In genomic region chr17:30278032-30278431, GRCh38 we compare ENCODE assay signal across 8 cellular contexts. TPM values are rescaled to one million over a fixed set of nuclear protein-coding genes. Genes with fewer than 3 reads are reported as not detected.
A peak's percentile ranks its signal among the peaks of the same experiment; 100 is the strongest.
DNase-seq lines count a peak whose midpoint lies in the region; ATAC-seq and TF ChIP-seq lines count a peak whose summit lies in the region.

No MANE protein-coding gene starts in this region.

- POLR2A ChIA-PET in HEK293T (lab: Yijun Ruan, JAX) = no interaction called here

- no peaks in the 10 kb centered on the region for H3K27me3 ChIP-seq in adipocyte (replicated peaks; ENCODE audit: control insufficient read depth, insufficient read depth, low read length)
- H3K27me3 ChIP-seq in kidney epithelial cell (ENCODE audit: control insufficient read depth, insufficient read depth, low read length) = no peaks in the 10 kb centered on the region

- H3K27ac ChIP-seq in C4-2B = no peak overlapping the region

- no peak for ATAC-seq in HG02798 (IDR thresholded peaks at IDR 0.05; ENCODE audit: poor library complexity, unreplicated experiment)
- no peak for ATAC-seq in esophagus mucosa

- peak; percentile 52 for TF ChIP-seq CTCF in C4-2B (conservative IDR thresholded peaks at IDR 0.05)
- TF ChIP-seq CTCF in kidney epithelial cell (IDR thresholded peaks at IDR 0.05; ENCODE audit: insufficient read depth, low read length, poor library complexity, severe bottlenecking) = peak; percentile 54

- peak; percentile 13 for DNase-seq in HEK293T (ENCODE audit: extremely low spot score)
- DNase-seq in adipocyte (ENCODE audit: low read depth) = peak; percentile 57
- DNase-seq in kidney epithelial cell (ENCODE audit: low read depth) = no peak
- no peak for DNase-seq in activated T-cell treated with anti-CD3 and anti-CD28 coated beads, Interleukin-2, amount 50 U/mL, for 1 hour
- DNase-seq in GM19238 (ENCODE audit: insufficient read length, low spot score) = no peak

- no peak overlapping the region for H3K4me3 ChIP-seq in adipocyte (ENCODE audit: low read length)
- no peak overlapping the region for H3K4me3 ChIP-seq in kidney epithelial cell (ENCODE audit: low read depth, low read length)

- CTCF ChIA-PET in HEK293T (lab: Yijun Ruan, JAX) = interaction anchor here (0.5 to 1.3 kb wide), 6 partner anchors 80 to 541 kb away, joined by 3 to 5 read pairs (median 3); no protein-coding TSS in a partner anchor

- no peak overlapping the region for H3K9ac ChIP-seq in adipocyte (ENCODE audit: low read length)

- H3K9me3 ChIP-seq in adipocyte (ENCODE audit: control insufficient read depth, low read length) = no peaks in the 10 kb centered on the region

- H3K4me1 ChIP-seq in adipocyte (ENCODE audit: control insufficient read depth, insufficient read depth, low read length) = no peaks in the 10 kb centered on the region

- H3K36me3 ChIP-seq in adipocyte (ENCODE audit: control insufficient read depth, insufficient read depth, low read length, severe bottlenecking) = peaks cover 75% of the 10 kb centered on the region
- no peaks in the 10 kb centered on the region for H3K36me3 ChIP-seq in kidney epithelial cell (ENCODE audit: control insufficient read depth, insufficient read depth, low read length)

TF ChIP-seq in HEK293T, 16 proteins besides CTCF, POLR2A, EP300 and RAD21:
- TF ChIP-seq LEF1 (IDR thresholded peaks at IDR 0.05; ENCODE audit: borderline replicate concordance) (no peak), SUZ12 (IDR thresholded peaks at IDR 0.05) (no peak), PKNOX1 (IDR thresholded peaks at IDR 0.05) (no peak), NFRKB (IDR thresholded peaks at IDR 0.05) (no peak)

RNA-seq across cellular contexts. Expression of gene BLMH, which starts 13.7 kb away (rescaled TPM):
- total RNA-seq in kidney epithelial cell = 24.5 and 29.4 TPM in 2 replicates
- total RNA-seq in esophagus mucosa = 25.4 TPM

RNA-seq across cellular contexts. Expression of gene SLC6A4, which starts 42.5 kb away (rescaled TPM):
- total RNA-seq in kidney epithelial cell = under 0.01 TPM in 1 of 2 replicates, not detected in the other
- 1.5 TPM for total RNA-seq in esophagus mucosa

RNA-seq across cellular contexts. Expression of gene TMIGD1, which starts 55.8 kb away (rescaled TPM):
- not detected in 2 replicates for total RNA-seq in kidney epithelial cell
- total RNA-seq in esophagus mucosa = not detected

Comparison
In these comparisons a context has a peak if more than half of its experiments do, and no peak if none do; other contexts are left out.
1. DNase-seq: peak in HEK293T (single experiment) and adipocyte (single experiment); none in kidney epithelial cell (single experiment), activated T-cell treated with anti-CD3 and anti-CD28 coated beads, Interleukin-2, amount 50 U/mL, for 1 hour (single experiment) and GM19238 (single experiment).